ENCODE assay signal across 1 cellular context in genomic region chr2:27627963-27628766, GRCh38.
TF ChIP-seq lines count a peak whose summit lies in the region.

No MANE protein-coding gene starts in this region.

TF ChIP-seq in H1, 55 proteins besides CTCF, POLR2A, EP300 and RAD21:
- TF ChIP-seq CREB1 (IDR thresholded peaks at IDR 0.05) (no peak), CTBP2 (IDR thresholded peaks at IDR 0.05; ENCODE audit: borderline replicate concordance, insufficient read depth, insufficient read length, low read length) (no peak), CBX8 (IDR thresholded peaks at IDR 0.05; ENCODE audit: borderline replicate concordance, low read depth, low read length) (no peak), KDM5A (IDR thresholded peaks at IDR 0.05; ENCODE audit: low read length) (no peak), SUZ12 (IDR thresholded peaks at IDR 0.05; ENCODE audit: low read length) (no peak), SP4 (IDR thresholded peaks at IDR 0.05; ENCODE audit: low read length) (no peak), RNF2 (IDR thresholded peaks at IDR 0.05; ENCODE audit: borderline replicate concordance, low read depth, low read length, missing control alignments, poor library complexity, severe bottlenecking) (no peak), NANOG (IDR thresholded peaks at IDR 0.05; ENCODE audit: insufficient read depth, low read depth, low read length, poor library complexity, severe bottlenecking) (no peak), POU5F1 (IDR thresholded peaks at IDR 0.05; ENCODE audit: low read depth, low read length) (no peak), JUND (IDR thresholded peaks at IDR 0.05; ENCODE audit: low read length) (no peak), HDAC6 (IDR thresholded peaks at IDR 0.05; ENCODE audit: low read depth, low read length) (no peak), ASH2L (IDR thresholded peaks at IDR 0.05; ENCODE audit: low read length) (no peak), CHD1 (IDR thresholded peaks at IDR 0.05; ENCODE audit: low read depth, low read length) (no peak), BRCA1 (IDR thresholded peaks at IDR 0.05; ENCODE audit: low read depth, low read length) (no peak), TEAD4 (IDR thresholded peaks at IDR 0.05; ENCODE audit: low read depth, low read length) (no peak)
